ENCODE assay signal across 18 cellular contexts in the genomic region with DNA sequence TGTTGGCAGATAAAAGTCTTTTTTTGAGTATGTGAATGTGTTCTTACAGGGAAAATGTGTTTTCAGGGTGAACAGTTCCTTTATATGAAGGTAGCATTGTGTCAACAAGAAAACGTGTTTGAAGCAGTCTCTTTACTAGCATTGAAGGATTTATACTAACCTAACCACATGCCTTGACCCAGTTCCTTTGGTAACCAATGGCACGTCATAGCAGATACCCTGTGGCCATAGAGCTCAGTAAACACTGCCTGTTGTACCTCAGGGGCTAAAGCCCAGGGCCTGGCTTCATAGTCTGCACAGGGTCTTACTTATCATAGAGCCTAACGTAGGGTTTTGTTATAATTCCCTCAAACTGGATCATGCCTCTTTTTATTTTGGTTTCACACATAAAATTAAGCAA. TPM values are rescaled to one million over a fixed set of nuclear protein-coding genes. Genes with fewer than 3 reads are reported as not detected.
DNase-seq lines count a peak whose midpoint lies in the region; ATAC-seq and TF ChIP-seq lines count a peak whose summit lies in the region.
"Had no signal": no experiment of that assay in that cellular context is flagged by ENCODE, and none has a peak within 500 bp of the region (broad histone marks: within the 10 kb centered on the region; RNA-seq: fewer than 3 reads in every experiment).

No MANE protein-coding gene starts in this region.

- no peaks in the 10 kb centered on the region for H3K79me2 ChIP-seq in trophoblast cell (ENCODE audit: control insufficient read depth, insufficient read depth, low read length, poor library complexity)

- WGBS in trophoblast cell (ENCODE audit: extremely low coverage, insufficient coverage, insufficient read length) = no CpG with 5 or more reads among the region's 3 CpGs

- no peaks in the 10 kb centered on the region for H3K4me1 Mint-ChIP-seq in CD4-positive, alpha-beta T cell (ENCODE audit: low read depth)
- H3K4me1 Mint-ChIP-seq in CD8-positive, alpha-beta memory T cell = peaks cover 11 to 23% (median 12%) of the 10 kb centered on the region in 3 donors
- H3K4me1 Mint-ChIP-seq in effector memory CD8-positive, alpha-beta T cell (ENCODE audit: low read depth in 2 of 2) = peaks cover 6 to 18% of the 10 kb centered on the region in 2 donors

- H4K8ac ChIP-seq in trophoblast cell (ENCODE audit: low read depth, low read length) = no peak overlapping the region

- H3K4me1 ChIP-seq in CD8-positive, alpha-beta memory T cell (ENCODE audit: insufficient read depth, low read length) = no peaks in the 10 kb centered on the region
- no peaks in the 10 kb centered on the region for H3K4me1 ChIP-seq in trophoblast cell (ENCODE audit: control insufficient read depth in 1 of 2, insufficient read depth in 2 of 2, low read length in 2 of 2)

- H3K23ac ChIP-seq in trophoblast cell (ENCODE audit: low read length) = no peak overlapping the region

- no peak overlapping the region for H3K9ac ChIP-seq in trophoblast cell (ENCODE audit: low read length)

- no peak overlapping the region for H3K18ac ChIP-seq in trophoblast cell (ENCODE audit: low read length)

- H3K36me3 ChIP-seq in CD8-positive, alpha-beta memory T cell (ENCODE audit: insufficient read depth, low read length) = peaks cover 21% of the 10 kb centered on the region
- H3K36me3 ChIP-seq in trophoblast cell (ENCODE audit: control insufficient read depth in 1 of 2, insufficient read depth in 2 of 2, low read length in 2 of 2) = peaks cover 11 to 14% of the 10 kb centered on the region in 2 experiments

- H2BK12ac ChIP-seq in trophoblast cell (ENCODE audit: low read length) = no peak overlapping the region

- H3K14ac ChIP-seq in trophoblast cell (ENCODE audit: low read length) = no peak overlapping the region

- no peaks in the 10 kb centered on the region for H3K9me3 ChIP-seq in CD4-positive, alpha-beta T cell (ENCODE audit: control insufficient read depth, low read length)
- H3K9me3 ChIP-seq in CD8-positive, alpha-beta memory T cell (ENCODE audit: low read length) = no peaks in the 10 kb centered on the region
- no peaks in the 10 kb centered on the region for H3K9me3 ChIP-seq in trophoblast cell (ENCODE audit: insufficient read depth, low read depth, low read length)

- H3K27me3 Mint-ChIP-seq in CD4-positive, alpha-beta T cell = no peaks in the 10 kb centered on the region
- no peaks in the 10 kb centered on the region for H3K27me3 Mint-ChIP-seq in CD8-positive, alpha-beta memory T cell
- no peaks in the 10 kb centered on the region for H3K27me3 Mint-ChIP-seq in effector memory CD8-positive, alpha-beta T cell

- H2BK5ac ChIP-seq in trophoblast cell (ENCODE audit: low read depth, low read length, poor library complexity) = no peak overlapping the region

- H2BK120ac ChIP-seq in trophoblast cell (ENCODE audit: insufficient read depth, low read length, poor library complexity) = no peak overlapping the region

- H4K12ac ChIP-seq in trophoblast cell (ENCODE audit: low read depth, low read length) = no peak overlapping the region

- H3K27ac Mint-ChIP-seq in CD4-positive, alpha-beta T cell = peak overlapping the region; percentile 75
- H3K27ac Mint-ChIP-seq in CD8-positive, alpha-beta memory T cell = peak overlapping the region in 7 of 8 donors; percentile 40 to 81 (median 74)
- H3K27ac Mint-ChIP-seq in effector memory CD8-positive, alpha-beta T cell = peak overlapping the region in 1 of 2 donors; percentile 62
- H3K27ac Mint-ChIP-seq: HFFc6 had no signal

- no peak overlapping the region for H3K4ac ChIP-seq in trophoblast cell (ENCODE audit: low read depth, low read length)

- H3K36me3 Mint-ChIP-seq in CD4-positive, alpha-beta T cell (ENCODE audit: low read depth) = peaks cover 95% of the 10 kb centered on the region
- H3K36me3 Mint-ChIP-seq in CD8-positive, alpha-beta memory T cell = peaks cover 0 to 80% (median 16%) of the 10 kb centered on the region in 3 donors
- H3K36me3 Mint-ChIP-seq in effector memory CD8-positive, alpha-beta T cell (ENCODE audit: insufficient read depth) = peaks cover 19% of the 10 kb centered on the region

- intact Hi-C loops in CD4-positive, alpha-beta T cell (cut with DNase I, micrococcal nuclease) = no loop called here

- no peak for DNase-seq in CD4-positive, alpha-beta T cell
- DNase-seq in CD8-positive, alpha-beta memory T cell = peak in 1 of 5 donors; percentile 29
- DNase-seq in effector memory CD8-positive, alpha-beta T cell = peak in 1 of 3 experiments; percentile 12
- DNase-seq in trophoblast cell = peak; percentile 7 to 29
- no peak for DNase-seq in amygdala (lab: John Stamatoyannopoulos, UW)
- DNase-seq in activated CD8-positive, alpha-beta memory T cell treated with anti-CD3 and anti-CD28 coated beads for 24 hours = no peak
- DNase-seq in DMS79 (lab: John Stamatoyannopoulos, UW) = no peak
- DNase-seq: C1 segment of cervical spinal cord, COR-L47, DMS 273 treated with DMSO at 0.1 percent for 48 hours, H7, HFFc6, NCI-H1417 treated with DMSO at 0.1 percent for 48 hours, NCI-H187 treated with DMSO at 0.1 percent for 48 hours, NCI-H524 treated with DMSO at 0.1 percent for 48 hours, PC-3, RPMI8226, SIG-M5 had no signal

- no peak overlapping the region for H2AFZ ChIP-seq in trophoblast cell (ENCODE audit: insufficient read depth, low read length, poor library complexity)

- no peak overlapping the region for H3K4me2 ChIP-seq in trophoblast cell (ENCODE audit: low read length)

- no peak for ATAC-seq in CD4-positive, alpha-beta T cell (ENCODE audit: poor library complexity)
- peak; percentile 98 for ATAC-seq in effector memory CD8-positive, alpha-beta T cell (replicated peaks)
- ATAC-seq: PC-3 had no signal

- H4K91ac ChIP-seq in trophoblast cell (ENCODE audit: low read depth, low read length) = no peak overlapping the region

- no peak for TF ChIP-seq CTCF in CD4-positive, alpha-beta T cell (IDR thresholded peaks at IDR 0.05)

- H3K4me3 ChIP-seq in CD8-positive, alpha-beta memory T cell (ENCODE audit: low read length) = no peak overlapping the region
- H3K4me3 ChIP-seq in trophoblast cell (ENCODE audit: low read depth, low read length) = no peak overlapping the region

- H3K4me3 Mint-ChIP-seq in CD4-positive, alpha-beta T cell = no peak overlapping the region
- no peak overlapping the region for H3K4me3 Mint-ChIP-seq in CD8-positive, alpha-beta memory T cell
- no peak overlapping the region for H3K4me3 Mint-ChIP-seq in effector memory CD8-positive, alpha-beta T cell
- H3K4me3 Mint-ChIP-seq: HFFc6 had no signal

- no peaks in the 10 kb centered on the region for H3K9me3 Mint-ChIP-seq in CD4-positive, alpha-beta T cell
- no peaks in the 10 kb centered on the region for H3K9me3 Mint-ChIP-seq in CD8-positive, alpha-beta memory T cell
- H3K9me3 Mint-ChIP-seq in effector memory CD8-positive, alpha-beta T cell = no peaks in the 10 kb centered on the region
- H3K9me3 Mint-ChIP-seq: HFFc6 had no signal

- peaks cover 2% of the 10 kb centered on the region for H3K79me1 ChIP-seq in trophoblast cell (ENCODE audit: low read length)

- H3K27ac ChIP-seq in CD4-positive, alpha-beta T cell (ENCODE audit: low read depth, low read length) = no peak overlapping the region
- H3K27ac ChIP-seq in CD8-positive, alpha-beta memory T cell (ENCODE audit: low read depth, low read length) = no peak overlapping the region
- no peak overlapping the region for H3K27ac ChIP-seq in trophoblast cell (ENCODE audit: low read depth, low read length)

- no peaks in the 10 kb centered on the region for H3K27me3 ChIP-seq in CD4-positive, alpha-beta T cell (ENCODE audit: control insufficient read depth, insufficient read depth, low read length)
- H3K27me3 ChIP-seq in CD8-positive, alpha-beta memory T cell (ENCODE audit: insufficient read depth, low read length, poor library complexity, severe bottlenecking) = no peaks in the 10 kb centered on the region
- no peaks in the 10 kb centered on the region for H3K27me3 ChIP-seq in trophoblast cell (ENCODE audit: insufficient read depth, low read length)

- CTCF ChIA-PET in CD4-positive, alpha-beta T cell (lab: Charles Lee) = no interaction called here
- CTCF ChIA-PET in CD8-positive, alpha-beta memory T cell (lab: Charles Lee) = no interaction called here

- H2AK5ac ChIP-seq in trophoblast cell (ENCODE audit: low read length) = no peak overlapping the region

- POLR2A ChIA-PET in CD4-positive, alpha-beta T cell (lab: Charles Lee) = interaction anchor here (1.7 kb wide), 1 partner anchor 32 kb away, joined by 5 read pairs; a partner anchor contains a TSS
- POLR2A ChIA-PET in CD8-positive, alpha-beta memory T cell (lab: Charles Lee) = no interaction called here

RNA-seq across cellular contexts. Expression of a gene that starts 32.1 kb away (rescaled TPM):
- total RNA-seq in CD4-positive, alpha-beta T cell = 10 to 100 TPM; 18.5 to 22.2 TPM
- total RNA-seq in CD8-positive, alpha-beta memory T cell = 10 to 100 TPM; 40.4 to 43.2 TPM
- polyA plus RNA-seq in CD8-positive, alpha-beta memory T cell = 78.3 TPM
- 85.9 and 87.5 TPM in 2 replicates for polyA plus RNA-seq in trophoblast cell (2013)

Comparison
In these comparisons a context has a peak if more than half of its experiments do, and no peak if none do; other contexts are left out.
1. DNase-seq: peak in trophoblast cell (2 of 2); none in CD4-positive, alpha-beta T cell (0 of 10), amygdala (0 of 56), activated CD8-positive, alpha-beta memory T cell treated with anti-CD3 and anti-CD28 coated beads for 24 hours (single experiment) and DMS79 (single experiment).